In genomic region chr9:79057576-79057975, GRCh38 we compare ENCODE assay signal across 22 cellular contexts.
"Had no signal": no experiment of that assay in that cellular context is flagged by ENCODE, and none has a peak within 500 bp of the region (broad histone marks: within the 10 kb centered on the region; RNA-seq: fewer than 3 reads in every experiment).

No MANE protein-coding gene starts in this region.

- H3K36me3 ChIP-seq: right atrium auricular region, suprapubic skin had no signal

- ATAC-seq: activated CD8-positive, alpha-beta memory T cell treated with anti-CD3 and anti-CD28 coated beads, Interleukin-2, amount 10 ng/mL, durations not matched to agents 7 days and 5 days; foreskin keratinocyte; left lobe of liver; T-cell had no signal

- H3K4me1 ChIP-seq: right atrium auricular region had no signal

- H3K27me3 ChIP-seq: foreskin keratinocyte, right atrium auricular region, suprapubic skin had no signal

- H3K4me3 Mint-ChIP-seq: activated CD4-positive, alpha-beta memory T cell treated with anti-CD3 and anti-CD28 coated beads, Interleukin-2, amount 10 ng/mL, durations not matched to agents 7 days and 5 days; activated CD8-positive, alpha-beta memory T cell treated with anti-CD3 and anti-CD28 coated beads, Interleukin-2, amount 10 ng/mL, durations not matched to agents 7 days and 5 days; activated naive CD8-positive, alpha-beta T cell; central memory CD8-positive, alpha-beta T cell; nephron progenitor cell; stimulated activated naive CD8-positive, alpha-beta T cell treated with anti-CD3 and anti-CD28 coated beads, Interleukin-15, Interleukin-2, amounts not matched to agents 100 ng/mL and 50 ng/mL, for 24 hours; T-cell had no signal

- H3K27me3 Mint-ChIP-seq: activated CD4-positive, alpha-beta memory T cell treated with anti-CD3 and anti-CD28 coated beads, Interleukin-2, amount 10 ng/mL, durations not matched to agents 7 days and 5 days; activated CD8-positive, alpha-beta memory T cell treated with anti-CD3 and anti-CD28 coated beads, Interleukin-2, amount 10 ng/mL, durations not matched to agents 7 days and 5 days; central memory CD8-positive, alpha-beta T cell; stimulated activated naive CD8-positive, alpha-beta T cell treated with anti-CD3 and anti-CD28 coated beads, Interleukin-15, Interleukin-2, amounts not matched to agents 100 ng/mL and 50 ng/mL, for 24 hours had no signal

- H3K4me3 ChIP-seq: coronary artery, right atrium auricular region, skin epidermis, suprapubic skin had no signal

- H3K4me1 Mint-ChIP-seq: activated CD4-positive, alpha-beta memory T cell treated with anti-CD3 and anti-CD28 coated beads, Interleukin-2, amount 10 ng/mL, durations not matched to agents 7 days and 5 days; activated CD8-positive, alpha-beta memory T cell treated with anti-CD3 and anti-CD28 coated beads, Interleukin-2, amount 10 ng/mL, durations not matched to agents 7 days and 5 days; central memory CD8-positive, alpha-beta T cell; T-cell had no signal

- H3K9me3 ChIP-seq: right atrium auricular region, suprapubic skin had no signal

- H3K27ac Mint-ChIP-seq: activated CD4-positive, alpha-beta memory T cell treated with anti-CD3 and anti-CD28 coated beads, Interleukin-2, amount 10 ng/mL, durations not matched to agents 7 days and 5 days; activated CD8-positive, alpha-beta memory T cell treated with anti-CD3 and anti-CD28 coated beads, Interleukin-2, amount 10 ng/mL, durations not matched to agents 7 days and 5 days; activated naive CD8-positive, alpha-beta T cell; nephron progenitor cell; progenitor cell of endocrine pancreas; stimulated activated naive CD8-positive, alpha-beta T cell treated with anti-CD3 and anti-CD28 coated beads, Interleukin-15, Interleukin-2, amounts not matched to agents 100 ng/mL and 50 ng/mL, for 24 hours; T-cell had no signal

- DNase-seq: activated CD4-positive, alpha-beta memory T cell treated with anti-CD3 and anti-CD28 coated beads, Interleukin-2, amount 10 ng/mL, durations not matched to agents 7 days and 5 days; activated CD4-positive, alpha-beta T cell treated with anti-CD3 and anti-CD28 coated beads for 48 hours; activated CD4-positive, CD25-positive, alpha-beta regulatory T cell; activated CD8-positive, alpha-beta memory T cell treated with anti-CD3 and anti-CD28 coated beads, Interleukin-2, amount 10 ng/mL, durations not matched to agents 7 days and 5 days; anterior cingulate cortex; erythroblast; foreskin keratinocyte; hypothalamus; midbrain; nephron progenitor cell; nucleus accumbens; T-cell; T-helper 9 cell had no signal

- H3K36me3 Mint-ChIP-seq: activated CD8-positive, alpha-beta memory T cell treated with anti-CD3 and anti-CD28 coated beads, Interleukin-2, amount 10 ng/mL, durations not matched to agents 7 days and 5 days; activated naive CD8-positive, alpha-beta T cell; T-cell had no signal

- H3K27ac ChIP-seq: coronary artery, foreskin keratinocyte, right atrium auricular region, skin epidermis, suprapubic skin had no signal

- H3K9me3 Mint-ChIP-seq: activated CD4-positive, alpha-beta memory T cell treated with anti-CD3 and anti-CD28 coated beads, Interleukin-2, amount 10 ng/mL, durations not matched to agents 7 days and 5 days had no signal
